ENCODE assay signal across 27 cellular contexts in genomic region chr6:132506869-132507813, GRCh38. TPM values are rescaled to one million over a fixed set of nuclear protein-coding genes. Genes with fewer than 3 reads are reported as not detected.
DNase-seq lines count a peak whose midpoint lies in the region; ATAC-seq and TF ChIP-seq lines count a peak whose summit lies in the region.
"Had no signal": no experiment of that assay in that cellular context is flagged by ENCODE, and none has a peak within 500 bp of the region (broad histone marks: within the 10 kb centered on the region; RNA-seq: fewer than 3 reads in every experiment).

No MANE protein-coding gene starts in this region.

- H3K4me3 ChIP-seq in mammary epithelial cell (replicated peaks in 1 of 3; ENCODE audit: insufficient read depth in 1 of 3, low read depth in 2 of 3, low read length in 3 of 3): no peak overlapping the region
- H3K4me3 ChIP-seq in breast epithelium: no peak overlapping the region
- H3K4me3 ChIP-seq in hepatocyte: no peak overlapping the region
- no peak overlapping the region for H3K4me3 ChIP-seq in gastroesophageal sphincter
- H3K4me3 ChIP-seq in WERI-Rb-1 (ENCODE audit: low read depth, low read length): no peak overlapping the region

- BruUV-seq in mammary epithelial cell (replicated peaks; lab: Mats Ljungman, UMichigan): no TSS peak

- no peak overlapping the region for H3K27ac Mint-ChIP-seq in activated CD8-positive, alpha-beta T cell treated with anti-CD3 and anti-CD28 coated beads for 36 hours
- H3K27ac Mint-ChIP-seq: CD8-positive, alpha-beta T cell; HFFc6 had no signal

- POLR2A ChIA-PET in activated CD8-positive, alpha-beta T cell treated with anti-CD3 and anti-CD28 coated beads for 36 hours (lab: Charles Lee): no interaction called here

- H3K27ac ChIP-seq in mammary epithelial cell (ENCODE audit: insufficient read depth, low read depth, low read length): no peak overlapping the region
- H3K27ac ChIP-seq in breast epithelium: no peak overlapping the region
- H3K27ac ChIP-seq in hepatocyte: peak overlapping the region; percentile 32
- no peak overlapping the region for H3K27ac ChIP-seq in gastroesophageal sphincter
- H3K27ac ChIP-seq in WERI-Rb-1: no peak overlapping the region
- H3K27ac ChIP-seq: HL-60 had no signal

- H2AFZ ChIP-seq in mammary epithelial cell (ENCODE audit: low read depth, low read length) (no peak overlapping the region), hepatocyte (no peak overlapping the region)

- TF ChIP-seq EP300 in gastroesophageal sphincter (IDR thresholded peaks at IDR 0.05): no peak

- CTCF ChIA-PET in mammary epithelial cell (lab: Charles Lee; ENCODE audit: low non-redundant PET): no interaction called here
- CTCF ChIA-PET in activated CD8-positive, alpha-beta T cell treated with anti-CD3 and anti-CD28 coated beads for 36 hours (lab: Charles Lee): interaction anchor here (1.1 kb wide), 1 partner anchor 227 kb away, joined by 3 read pairs; no protein-coding TSS in a partner anchor

- H3K4me3 Mint-ChIP-seq in activated CD8-positive, alpha-beta T cell treated with anti-CD3 and anti-CD28 coated beads for 36 hours: no peak overlapping the region
- H3K4me3 Mint-ChIP-seq: CD8-positive, alpha-beta T cell; HFFc6 had no signal

- no peaks in the 10 kb centered on the region for H4K20me1 ChIP-seq in mammary epithelial cell (ENCODE audit: insufficient read depth, low read length)
- H4K20me1 ChIP-seq in hepatocyte (ENCODE audit: insufficient read depth, poor library complexity, severe bottlenecking): peaks cover 39% of the 10 kb centered on the region

- H3K9me2 ChIP-seq in hepatocyte (replicated peaks; ENCODE audit: insufficient read depth): no peaks in the 10 kb centered on the region

- H3K27me3 Mint-ChIP-seq in activated CD8-positive, alpha-beta T cell treated with anti-CD3 and anti-CD28 coated beads for 36 hours: no peaks in the 10 kb centered on the region

- H3K9me3 Mint-ChIP-seq in activated CD8-positive, alpha-beta T cell treated with anti-CD3 and anti-CD28 coated beads for 36 hours: no peaks in the 10 kb centered on the region
- H3K9me3 Mint-ChIP-seq: CD8-positive, alpha-beta T cell; HFFc6 had no signal

- over 99% methylated on average over 5 of the region's 5 CpGs for WGBS in mammary epithelial cell (ENCODE audit: low coverage, missing lambda C conversion rate)
- WGBS in hepatocyte (ENCODE audit: low lambda C conversion rate, missing lambda C conversion rate): 87% methylated on average over 5 of the region's 5 CpGs
- 93 to 94% methylated on average over 5 of the region's 5 CpGs for WGBS in gastroesophageal sphincter (ENCODE audit: low coverage in 1 of 2), 2 donors

- DNase-seq in mammary epithelial cell (peak; percentile 40), breast epithelium (ENCODE audit: low spot score in 2 of 2) (no peak), hepatocyte (ENCODE audit: low spot score) (peak; percentile 20), WERI-Rb-1 (no peak), LoVo (ENCODE audit: low spot score) (no peak)
- no peak for DNase-seq in activated CD8-positive, alpha-beta T cell treated with anti-CD3 and anti-CD28 coated beads for 36 hours
- DNase-seq: 8988T; C1 segment of cervical spinal cord; CD8-positive, alpha-beta T cell; HFFc6; KG1; NCI-H1105; NCI-H146; NCI-H2029; NCI-H226; NCI-H524; NCI-H774; NK-92 treated with Interleukin-12 subunit alpha and Interleukin-12 subunit beta, amount 100 ng/mL, for 24 hours; OCI-M1; Right ventricle myocardium superior had no signal

- H3K36me3 Mint-ChIP-seq in activated CD8-positive, alpha-beta T cell treated with anti-CD3 and anti-CD28 coated beads for 36 hours (ENCODE audit: low read depth): peaks cover 5% of the 10 kb centered on the region

- H3K36me3 ChIP-seq in mammary epithelial cell (ENCODE audit: insufficient read depth, low read length) (peaks cover 10% of the 10 kb centered on the region), breast epithelium (no peaks in the 10 kb centered on the region), hepatocyte (replicated peaks; ENCODE audit: insufficient read depth, low read depth) (peaks cover under 1% of the 10 kb centered on the region), gastroesophageal sphincter (peaks cover 0 to 13% of the 10 kb centered on the region in 2 donors), WERI-Rb-1 (no peaks in the 10 kb centered on the region)

- H3K4me1 ChIP-seq in mammary epithelial cell (ENCODE audit: insufficient read depth, low read length) (peaks cover 13% of the 10 kb centered on the region), breast epithelium (peaks cover 0 to 3% of the 10 kb centered on the region in 2 donors), hepatocyte (ENCODE audit: insufficient read depth) (peaks cover 20% of the 10 kb centered on the region), gastroesophageal sphincter (peaks cover 10 to 71% (median 21%) of the 10 kb centered on the region in 3 donors)

- no peak overlapping the region for H3K9ac ChIP-seq in mammary epithelial cell (ENCODE audit: insufficient read depth, low read length)

- dilution Hi-C loops in mammary epithelial cell (cut with HindIII; ENCODE audit: low sequenced_read_pairs): no loop called here

- in situ Hi-C loops in mammary epithelial cell (cut with MboI; ENCODE audit: low sequenced_read_pairs in 2 of 2): no loop called here

- no peaks in the 10 kb centered on the region for H3K9me3 ChIP-seq in mammary epithelial cell (replicated peaks; ENCODE audit: insufficient read depth, low read length)
- H3K9me3 ChIP-seq in breast epithelium: no peaks in the 10 kb centered on the region
- H3K9me3 ChIP-seq in hepatocyte (ENCODE audit: low read depth): no peaks in the 10 kb centered on the region
- H3K9me3 ChIP-seq in gastroesophageal sphincter: no peaks in the 10 kb centered on the region
- no peaks in the 10 kb centered on the region for H3K9me3 ChIP-seq in WERI-Rb-1 (ENCODE audit: severe bottlenecking)

- peak overlapping the region; percentile 17 for H3K4me2 ChIP-seq in mammary epithelial cell (ENCODE audit: insufficient read depth, low read depth, low read length)
- H3K4me2 ChIP-seq in hepatocyte: peak overlapping the region; percentile 34

- TF ChIP-seq POLR2A in breast epithelium (IDR thresholded peaks at IDR 0.05) (no peak), gastroesophageal sphincter (IDR thresholded peaks at IDR 0.05) (no peak)

- intact Hi-C loops in mammary epithelial cell (cut with micrococcal nuclease): no loop called here
- intact Hi-C loops in breast epithelium (cut with DNase I; ENCODE audit: low total_unique reads): no loop called here
- intact Hi-C loops in activated CD8-positive, alpha-beta T cell treated with anti-CD3 and anti-CD28 coated beads for 36 hours (cut with micrococcal nuclease): no loop called here

- no peak for TF ChIP-seq CTCF in mammary epithelial cell (conservative IDR thresholded peaks at IDR 0.05 in 1 of 2, IDR thresholded peaks at IDR 0.05 in 1 of 2; ENCODE audit: extremely low read depth in 1 of 2, insufficient read depth in 1 of 2, low read depth in 1 of 2, low read length in 2 of 2)
- TF ChIP-seq CTCF in breast epithelium (IDR thresholded peaks at IDR 0.05): no peak
- no peak for TF ChIP-seq CTCF in hepatocyte (IDR thresholded peaks at IDR 0.05; ENCODE audit: poor library complexity)
- TF ChIP-seq CTCF in activated CD8-positive, alpha-beta T cell treated with anti-CD3 and anti-CD28 coated beads for 36 hours (IDR thresholded peaks at IDR 0.05): no peak
- TF ChIP-seq CTCF in gastroesophageal sphincter (IDR thresholded peaks at IDR 0.05): no peak
- TF ChIP-seq CTCF in WERI-Rb-1 (IDR thresholded peaks at IDR 0.05; ENCODE audit: low read depth, low read length): no peak

- H3K4me1 Mint-ChIP-seq in activated CD8-positive, alpha-beta T cell treated with anti-CD3 and anti-CD28 coated beads for 36 hours (ENCODE audit: low read depth): peaks cover 35% of the 10 kb centered on the region

- H3K79me2 ChIP-seq in mammary epithelial cell (ENCODE audit: insufficient read depth, low read length) (peaks cover 90% of the 10 kb centered on the region), hepatocyte (peaks cover 96% of the 10 kb centered on the region)

- H3K27me3 ChIP-seq in mammary epithelial cell (ENCODE audit: insufficient read depth, low read length) (no peaks in the 10 kb centered on the region), breast epithelium (no peaks in the 10 kb centered on the region), hepatocyte (no peaks in the 10 kb centered on the region), gastroesophageal sphincter (no peaks in the 10 kb centered on the region), WERI-Rb-1 (ENCODE audit: insufficient read depth, low read depth, severe bottlenecking) (no peaks in the 10 kb centered on the region)

- no peak for ATAC-seq in activated CD8-positive, alpha-beta T cell treated with anti-CD3 and anti-CD28 coated beads for 36 hours
- ATAC-seq in gastroesophageal sphincter: no peak
- ATAC-seq: CD8-positive, alpha-beta T cell had no signal

RNA-seq across cellular contexts. Expression of gene STX7, which starts 5.8 kb away (rescaled TPM):
- total RNA-seq in mammary epithelial cell (10 to 100 TPM; 36.3 to 44.3 TPM), breast epithelium (10 to 100 TPM; 28.5 to 67.4 (median 37.8) TPM), hepatocyte (39.3 and 41.3 TPM in 2 replicates), gastroesophageal sphincter (100 to 1,000 TPM in 1 of 4 donors, 10 to 100 TPM in 3; 59.5 to 102 (median 65.3) TPM)
- polyA plus RNA-seq in mammary epithelial cell (21.2 TPM), hepatocyte (38.4 and 42.0 TPM in 2 replicates)
- polyA minus RNA-seq in mammary epithelial cell: 42.3 TPM
- 32.8 TPM for polyA plus RNA-seq in PFSK-1 (2012; ENCODE audit: insufficient read length, low read depth)
- total RNA-seq in activated CD8-positive, alpha-beta T cell treated with anti-CD3 and anti-CD28 coated beads for 36 hours: 10 to 100 TPM; 11.8 to 15.1 TPM

RNA-seq across cellular contexts. Expression of gene TAAR9, which starts 30.9 kb away (rescaled TPM):
- not detected for total RNA-seq in mammary epithelial cell
- polyA plus RNA-seq in mammary epithelial cell: not detected
- polyA minus RNA-seq in mammary epithelial cell: not detected
- total RNA-seq in breast epithelium: not detected
- polyA plus RNA-seq in PFSK-1 (2012; ENCODE audit: insufficient read length, low read depth): not detected
- not detected in 2 replicates for total RNA-seq in hepatocyte
- polyA plus RNA-seq in hepatocyte: not detected in 2 replicates
- total RNA-seq in activated CD8-positive, alpha-beta T cell treated with anti-CD3 and anti-CD28 coated beads for 36 hours: not detected
- not detected for total RNA-seq in gastroesophageal sphincter
- total RNA-seq: CD8-positive, alpha-beta T cell; Daoy; HFFc6; HT-29; Right ventricle myocardium superior; RPMI7951; SK-MEL-5 had no signal

RNA-seq across cellular contexts. Expression of gene TAAR8, which starts 45.3 kb away (rescaled TPM):
- total RNA-seq in mammary epithelial cell: not detected
- polyA plus RNA-seq in mammary epithelial cell: not detected
- polyA minus RNA-seq in mammary epithelial cell: not detected
- not detected for total RNA-seq in breast epithelium
- polyA plus RNA-seq in PFSK-1 (2012; ENCODE audit: insufficient read length, low read depth): not detected
- not detected in 2 replicates for total RNA-seq in hepatocyte
- not detected in 2 replicates for polyA plus RNA-seq in hepatocyte
- not detected for total RNA-seq in activated CD8-positive, alpha-beta T cell treated with anti-CD3 and anti-CD28 coated beads for 36 hours
- not detected for total RNA-seq in gastroesophageal sphincter
- total RNA-seq: CD8-positive, alpha-beta T cell; Daoy; HFFc6; HT-29; Right ventricle myocardium superior; RPMI7951; SK-MEL-5 had no signal

Comparison
In these comparisons a context has a peak if more than half of its experiments do, and no peak if none do; other contexts are left out.
1. DNase-seq: peak in mammary epithelial cell (single experiment) and hepatocyte (single experiment); none in breast epithelium (0 of 2), activated CD8-positive, alpha-beta T cell treated with anti-CD3 and anti-CD28 coated beads for 36 hours (single experiment), WERI-Rb-1 (single experiment) and LoVo (single experiment).